Comparison of ENCODE assay signal across 10 cellular contexts in genomic region chr1:203475012-203475981, GRCh38. TPM values are rescaled to one million over a fixed set of nuclear protein-coding genes. Genes with fewer than 3 reads are reported as not detected.
DNase-seq lines count a peak whose midpoint lies in the region; ATAC-seq and TF ChIP-seq lines count a peak whose summit lies in the region.
"Had no signal": no experiment of that assay in that cellular context is flagged by ENCODE, and none has a peak within 500 bp of the region (broad histone marks: within the 10 kb centered on the region; RNA-seq: fewer than 3 reads in every experiment).

Gene PRELP, plus strand, starts transcription at chr1:203475806. Its CDS starts 7,379 bp downstream, at chr1:203483185.

- H3K9me3 ChIP-seq in colonic mucosa = no peaks in the 10 kb centered on the region
- H3K9me3 ChIP-seq in lower lobe of right lung = no peaks in the 10 kb centered on the region
- H3K9me3 ChIP-seq in Karpas-422 (ENCODE audit: low read length) = no peaks in the 10 kb centered on the region

- H3K4me2 ChIP-seq in Karpas-422 (ENCODE audit: low read depth, low read length, poor library complexity, severe bottlenecking) = no peak within 1 kb of the TSS

- H4K20me1 ChIP-seq in Karpas-422 (ENCODE audit: insufficient read depth, low read depth, low read length) = no peaks in the 10 kb centered on the region

- TF ChIP-seq CTCF in colonic mucosa (IDR thresholded peaks at IDR 0.05) (no peak), lower lobe of right lung (IDR thresholded peaks at IDR 0.05) (no peak)

- no peaks in the 10 kb centered on the region for H3K79me2 ChIP-seq in Karpas-422 (ENCODE audit: low read length)

- intact Hi-C loops in colonic mucosa (cut with DNase I) = no loop called here
- intact Hi-C loops in lower lobe of right lung (cut with DNase I) = no loop called here

- DNase-seq in NCI-H2227 (lab: John Stamatoyannopoulos, UW; ENCODE audit: unreplicated experiment) (peak; percentile 33), NCI-H2227 treated with DMSO at 0.1 percent for 48 hours (lab: John Stamatoyannopoulos, UW) (no peak), colonic mucosa (peak; percentile 52), lower lobe of right lung (no peak), ureter (ENCODE audit: low spot score) (peak; percentile 80), Karpas-422 (no peak)
- DNase-seq in activated CD8-positive, alpha-beta memory T cell treated with anti-CD3 and anti-CD28 coated beads, Interleukin-2, amount 50 U/mL, for 48 hours = no peak

- no peaks in the 10 kb centered on the region for H3K9me2 ChIP-seq in Karpas-422 (replicated peaks; ENCODE audit: insufficient read depth, low read length)

- H3K36me3 ChIP-seq in colonic mucosa (no peaks in the 10 kb centered on the region), lower lobe of right lung (no peaks in the 10 kb centered on the region), Karpas-422 (ENCODE audit: insufficient read depth, low read length) (no peaks in the 10 kb centered on the region)

- H3K4me3 ChIP-seq in colonic mucosa (no peak within 1 kb of the TSS), lower lobe of right lung (peak within 1 kb of the TSS; percentile 48), Karpas-422 (ENCODE audit: low read length) (no peak within 1 kb of the TSS)

- no peak within 1 kb of the TSS for H3K27ac ChIP-seq in colonic mucosa
- H3K27ac ChIP-seq in lower lobe of right lung = peak within 1 kb of the TSS; percentile 77
- H3K27ac ChIP-seq in Karpas-422 (ENCODE audit: low read length) = no peak within 1 kb of the TSS

- ATAC-seq in lower lobe of right lung (peak; percentile 51 to 53), HG03378 (IDR thresholded peaks at IDR 0.05; ENCODE audit: unreplicated experiment) (no peak)
- ATAC-seq: activated T-helper 17 cell treated with anti-CD3 and anti-CD28 coated beads, Interleukin-2, amount 50 U/mL, for 72 hours had no signal

- peak within 1 kb of the TSS; percentile 13 to 51 for H3K9ac ChIP-seq in colonic mucosa (ENCODE audit: low read depth in 2 of 2, low read length in 2 of 2)
- no peak within 1 kb of the TSS for H3K9ac ChIP-seq in Karpas-422 (ENCODE audit: low read length)

- H3K27me3 ChIP-seq in colonic mucosa (no peaks in the 10 kb centered on the region), lower lobe of right lung (ENCODE audit: low read depth) (no peaks in the 10 kb centered on the region), Karpas-422 (ENCODE audit: low read length) (0 out of 2 replicates have a peak, but pooled peaks cover 3% of the 10 kb centered on the region)

- peaks cover 1% of the 10 kb centered on the region for H3K4me1 ChIP-seq in colonic mucosa
- H3K4me1 ChIP-seq in lower lobe of right lung = peaks cover 2% of the 10 kb centered on the region
- H3K4me1 ChIP-seq in Karpas-422 (ENCODE audit: low read length) = 0 out of 2 replicates have a peak, but pooled peaks cover 5% of the 10 kb centered on the region

- no peak within 1 kb of the TSS for H2AFZ ChIP-seq in Karpas-422 (ENCODE audit: low read length)

RNA-seq across cellular contexts. Expression of gene PRELP, which starts in this region (rescaled TPM):
- total RNA-seq in colonic mucosa (1 to 10 TPM; 2.4 to 9.3 TPM), lower lobe of right lung (47.5 TPM), ureter (128 TPM)
- not detected in 2 replicates for total RNA-seq in Karpas-422 (2014; rRNA removed; shearing (Covaris generic); ENCODE audit: low replicate concordance)
- total RNA-seq: A172; activated T-helper 17 cell treated with anti-CD3 and anti-CD28 coated beads, Interleukin-2, amount 50 U/mL, for 72 hours had no signal

Comparison
In these comparisons a context has a peak if more than half of its experiments do, and no peak if none do; other contexts are left out.
1. DNase-seq: peak in NCI-H2227 (single experiment), colonic mucosa (single experiment) and ureter (single experiment); none in NCI-H2227 treated with DMSO at 0.1 percent for 48 hours (single experiment), lower lobe of right lung (single experiment), Karpas-422 (single experiment) and activated CD8-positive, alpha-beta memory T cell treated with anti-CD3 and anti-CD28 coated beads, Interleukin-2, amount 50 U/mL, for 48 hours (single experiment).